Comparison of ENCODE assay signal across 8 cellular contexts in genomic region chr20:59006864-59007757, GRCh38.
DNase-seq lines count a peak whose midpoint lies in the region; ATAC-seq and TF ChIP-seq lines count a peak whose summit lies in the region.

Gene CTSZ (minus strand): TSS chr20:59007254. CDS start chr20:59007128, 126 bp downstream.

- peak within 1 kb of the TSS; percentile 69 to 71 for H3K4me3 ChIP-seq in cardiac fibroblast (replicated peaks in 1 of 2; ENCODE audit: low read depth in 2 of 2, low read length in 2 of 2)

- peak; percentile 53 for DNase-seq in EH (ENCODE audit: low read depth)
- DNase-seq in T-helper 2 cell = peak in 4 of 5 experiments; percentile 17 to 69 (median 30)
- DNase-seq in cardiac fibroblast (ENCODE audit: low read depth in 2 of 2) = peak; percentile 34 to 55
- DNase-seq in islet precursor cell = peak; percentile 70
- peak; percentile 49 to 65 for DNase-seq in stimulated activated CD4-positive, alpha-beta T cell treated with anti-CD3 and anti-CD28 coated beads, Interleukin-2, amount 100 ng/mL, for 24 hours

- ATAC-seq in HG02610 (IDR thresholded peaks at IDR 0.05; ENCODE audit: unreplicated experiment) (peak; percentile 18), GM18858 (IDR thresholded peaks at IDR 0.05; ENCODE audit: unreplicated experiment) (no peak), HG03175 (IDR thresholded peaks at IDR 0.05; ENCODE audit: unreplicated experiment) (no peak)

- no peak for TF ChIP-seq CTCF in cardiac fibroblast (IDR thresholded peaks at IDR 0.05; ENCODE audit: low read depth, low read length)
